Comparison of ENCODE assay signal across 8 cellular contexts in the genomic region with DNA sequence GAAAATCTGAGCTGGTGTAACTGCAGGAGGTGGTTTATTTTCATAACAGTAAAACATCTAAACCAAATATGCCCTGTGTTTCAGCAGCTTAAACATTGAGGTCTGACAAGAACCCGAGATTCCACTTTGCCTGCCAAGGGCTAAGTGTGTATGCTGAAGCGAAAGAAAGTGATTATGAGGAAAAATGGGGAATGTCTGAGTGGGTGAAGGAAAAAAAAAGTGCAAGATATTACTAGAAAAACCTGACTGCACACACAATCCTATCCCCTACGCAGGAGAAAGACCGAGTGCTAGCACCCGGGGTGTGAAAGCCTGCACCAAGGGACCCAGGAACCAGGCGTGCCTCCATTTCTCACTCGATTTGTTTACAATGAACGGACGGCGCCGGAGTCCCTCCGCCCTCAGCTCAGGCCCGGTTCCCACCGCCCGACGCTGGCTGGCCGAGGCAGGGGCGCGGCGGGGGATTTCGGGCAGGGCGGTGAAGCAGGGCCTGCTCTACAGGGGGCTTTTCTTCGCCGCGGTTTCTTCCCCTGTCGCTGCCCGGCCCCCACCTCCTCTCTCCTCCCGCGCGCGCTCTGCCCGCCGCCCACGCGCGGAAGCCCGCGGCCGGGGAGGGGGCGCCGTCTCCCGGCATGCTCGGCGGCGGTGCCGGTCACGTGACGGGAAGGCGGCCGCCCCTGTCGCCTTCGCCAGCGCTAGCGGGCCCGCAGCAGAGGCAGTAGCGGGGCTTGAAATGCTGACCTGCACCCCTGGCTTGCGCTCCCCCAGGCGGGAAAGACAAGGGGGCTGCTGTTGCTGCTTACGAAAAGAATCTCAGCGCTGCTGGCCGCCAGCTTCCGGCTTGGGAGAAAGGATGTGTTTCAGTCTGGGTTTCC. TPM values are rescaled to one million over a fixed set of nuclear protein-coding genes. Genes with fewer than 3 reads are reported as not detected.
A peak's percentile ranks its signal among the peaks of the same experiment; 100 is the strongest.
DNase-seq lines count a peak whose midpoint lies in the region; ATAC-seq and TF ChIP-seq lines count a peak whose summit lies in the region.

No MANE protein-coding gene starts in this region.

- intact Hi-C loops in left ventricle myocardium inferior (cut with micrococcal nuclease) (no loop called here), posterior vena cava (cut with DNase I) (loop anchor here in 1 of 2 donors (10.0 kb wide), 1 partner anchor 1062 kb away; no protein-coding TSS in a partner anchor)

- peak; percentile 81 for DNase-seq in DND-41
- DNase-seq in KG1 (lab: John Stamatoyannopoulos, UW), result peak; percentile 33
- peak; percentile 51 for DNase-seq in SW480 (ENCODE audit: low spot score)
- peak; percentile 84 for DNase-seq in adipocyte (ENCODE audit: low read depth)
- DNase-seq in left ventricle myocardium inferior, result peak; percentile 84
- DNase-seq in posterior vena cava (ENCODE audit: low spot score), result peak; percentile 92

- peaks cover 64% of the 10 kb centered on the region for H3K79me2 ChIP-seq in DND-41 (ENCODE audit: insufficient read depth, low read length)

- peak overlapping the region; percentile 74 for H3K4me2 ChIP-seq in DND-41 (ENCODE audit: insufficient read depth, low read length)

- H3K9me3 ChIP-seq in DND-41 (ENCODE audit: insufficient read depth, low read length, severe bottlenecking) (no peaks in the 10 kb centered on the region), adipocyte (ENCODE audit: control insufficient read depth, low read length) (no peaks in the 10 kb centered on the region), left ventricle myocardium inferior (replicated peaks) (no peaks in the 10 kb centered on the region)

- peak overlapping the region; percentile 99 for H2AFZ ChIP-seq in DND-41 (ENCODE audit: low read depth, low read length)

- no peak for TF ChIP-seq CTCF in DND-41 (IDR thresholded peaks at IDR 0.05; ENCODE audit: borderline replicate concordance, extremely low read depth, low read length, poor library complexity, severe bottlenecking)
- no peak for TF ChIP-seq CTCF in left ventricle myocardium inferior (IDR thresholded peaks at IDR 0.05; ENCODE audit: borderline replicate concordance)

- WGBS in urinary bladder, result under 1% methylated on average over 62 of the region's 62 CpGs

- peak overlapping the region; percentile 86 to 93 for H3K4me3 ChIP-seq in DND-41 (ENCODE audit: low read depth in 1 of 2, low read length in 2 of 2)
- H3K4me3 ChIP-seq in adipocyte (ENCODE audit: low read length), result peak overlapping the region; percentile 87
- peak overlapping the region; percentile 81 for H3K4me3 ChIP-seq in left ventricle myocardium inferior
- peak overlapping the region; percentile 47 for H3K4me3 ChIP-seq in urinary bladder (ENCODE audit: low read depth, low read length)

- no peaks in the 10 kb centered on the region for H4K20me1 ChIP-seq in DND-41 (ENCODE audit: insufficient read depth, low read length)

- H3K27ac ChIP-seq in DND-41 (ENCODE audit: low read length) (peak overlapping the region; percentile 99), left ventricle myocardium inferior (replicated peaks) (peak overlapping the region; percentile 98), urinary bladder (ENCODE audit: low read depth) (peak overlapping the region; percentile 91)

- H3K4me1 ChIP-seq in DND-41 (ENCODE audit: insufficient read depth, low read length) (peaks cover 21% of the 10 kb centered on the region), adipocyte (ENCODE audit: control insufficient read depth, insufficient read depth, low read length) (peaks cover 32% of the 10 kb centered on the region), left ventricle myocardium inferior (peaks cover 86% of the 10 kb centered on the region), urinary bladder (ENCODE audit: insufficient read depth) (no peaks in the 10 kb centered on the region)

- ATAC-seq in DND-41 (ENCODE audit: insufficient read depth, low read depth) (peak; percentile 92), GM21619 (IDR thresholded peaks at IDR 0.05; ENCODE audit: unreplicated experiment) (peak; percentile 77)

- peak overlapping the region; percentile 97 for H3K9ac ChIP-seq in DND-41 (ENCODE audit: low read depth, low read length)
- H3K9ac ChIP-seq in adipocyte (ENCODE audit: low read length), result peak overlapping the region; percentile 92

- H3K36me3 ChIP-seq in DND-41 (ENCODE audit: insufficient read depth, low read length) (peaks cover 29% of the 10 kb centered on the region), adipocyte (ENCODE audit: control insufficient read depth, insufficient read depth, low read length, severe bottlenecking) (no peaks in the 10 kb centered on the region), left ventricle myocardium inferior (no peaks in the 10 kb centered on the region), urinary bladder (ENCODE audit: insufficient read depth) (no peaks in the 10 kb centered on the region)

- H3K27me3 ChIP-seq in DND-41 (ENCODE audit: insufficient read depth, low read length, poor library complexity) (no peaks in the 10 kb centered on the region), adipocyte (replicated peaks; ENCODE audit: control insufficient read depth, insufficient read depth, low read length) (no peaks in the 10 kb centered on the region), left ventricle myocardium inferior (ENCODE audit: low read depth) (no peaks in the 10 kb centered on the region)

RNA-seq across cellular contexts. Expression of a gene that starts 35.9 kb away (rescaled TPM):
- 15.7 TPM for total RNA-seq in left ventricle myocardium inferior
- total RNA-seq in posterior vena cava, result 10 to 100 TPM; 22.4 to 24.4 TPM
- 21.6 TPM for total RNA-seq in urinary bladder
- 62.3 TPM for polyA plus RNA-seq in urinary bladder

Comparison
In these comparisons a context has a peak if more than half of its experiments do, and no peak if none do; other contexts are left out.
1. Peak in every context shown above with its lines: DNase-seq, ATAC-seq, H3K4me3 ChIP-seq and H3K27ac ChIP-seq.
2. DNase-seq: peak in every context shown above with its lines; median percentile 92 in posterior vena cava; 84 in adipocyte; 84 in left ventricle myocardium inferior; 81 in DND-41; 51 in SW480; 33 in KG1.